26 cellular contexts compared by ENCODE assay signal in genomic region chr4:75869100-75869499, GRCh38. TPM values are rescaled to one million over a fixed set of nuclear protein-coding genes. Genes with fewer than 3 reads are reported as not detected.
DNase-seq lines count a peak whose midpoint lies in the region; ATAC-seq and TF ChIP-seq lines count a peak whose summit lies in the region.
"Had no signal": no experiment of that assay in that cellular context is flagged by ENCODE, and none has a peak within 500 bp of the region (broad histone marks: within the 10 kb centered on the region; RNA-seq: fewer than 3 reads in every experiment).

No MANE protein-coding gene starts in this region.

- intact Hi-C loops in Right ventricle myocardium superior (cut with DNase I) = no loop called here
- intact Hi-C loops in left ventricle myocardium superior (cut with micrococcal nuclease) = no loop called here

- no peaks in the 10 kb centered on the region for H3K36me3 ChIP-seq in right atrium auricular region
- H3K36me3 ChIP-seq: BE2C, BLaER1 had no signal

- no peak overlapping the region for H3K27ac ChIP-seq in right atrium auricular region
- H3K27ac ChIP-seq: 22Rv1, A549, BLaER1 had no signal

- no peaks in the 10 kb centered on the region for H3K9me3 ChIP-seq in right atrium auricular region
- H3K9me3 ChIP-seq: A549, BE2C, BLaER1 had no signal

- TF ChIP-seq CTCF in right atrium auricular region (IDR thresholded peaks at IDR 0.05) = no peak

- DNase-seq in NCI-H82 (lab: John Stamatoyannopoulos, UW) = peak; percentile 3
- DNase-seq in NCI-H82 treated with DMSO at 0.1 percent for 48 hours (lab: John Stamatoyannopoulos, UW; ENCODE audit: unreplicated experiment) = no peak
- DNase-seq in Right ventricle myocardium superior = no peak
- DNase-seq in right atrium auricular region (ENCODE audit: low spot score) = no peak
- DNase-seq in left ventricle myocardium superior = no peak
- DNase-seq in AG20443 (ENCODE audit: low spot score) = no peak
- DNase-seq: BE2C; C1 segment of cervical spinal cord; CD4-positive, alpha-beta memory T cell; CD4-positive, CD25-positive, alpha-beta regulatory T cell; CD8-positive, alpha-beta memory T cell; COR-L47; DMS 273 treated with DMSO at 0.1 percent for 48 hours; DMS153; DMS53; DMS79; DND-41; EL; GDM1 had no signal

- no peaks in the 10 kb centered on the region for H3K4me1 ChIP-seq in right atrium auricular region
- H3K4me1 ChIP-seq: BE2C, BLaER1 had no signal

- no peak overlapping the region for H3K4me3 ChIP-seq in right atrium auricular region
- H3K4me3 ChIP-seq: A549, BLaER1, GM12878 had no signal

- no peaks in the 10 kb centered on the region for H3K27me3 ChIP-seq in right atrium auricular region
- H3K27me3 ChIP-seq: BE2C, BLaER1 had no signal

- ATAC-seq in Right ventricle myocardium superior (ENCODE audit: poor library complexity) = peak; percentile 90
- ATAC-seq in left ventricle myocardium superior = peak; percentile 82
- ATAC-seq: A549, GM12878 had no signal

RNA-seq across cellular contexts. Expression of gene PPEF2, which starts 33.2 kb away (rescaled TPM):
- total RNA-seq in Right ventricle myocardium superior (not detected), right atrium auricular region (not detected), left ventricle myocardium superior (not detected)
- total RNA-seq: A172; CD4-positive, CD25-positive, alpha-beta regulatory T cell; Daoy; G401; GM12878 had no signal
